Comparison of ENCODE assay signal across 1 cellular context in genomic region chr18:10044054-10044453, GRCh38.
TF ChIP-seq lines count a peak whose summit lies in the region.

No MANE protein-coding gene starts in this region.

TF ChIP-seq in K562, 482 proteins besides CTCF, POLR2A, EP300 and RAD21 (continued from another document):
- TF ChIP-seq AFF4 (CRISPR knock-in tag; IDR thresholded peaks at IDR 0.05) = no peak
